Comparison of ENCODE assay signal across 25 cellular contexts in genomic region chr5:21681906-21682305, GRCh38.
DNase-seq lines count a peak whose midpoint lies in the region; ATAC-seq, FAIRE-seq and TF ChIP-seq lines count a peak whose summit lies in the region.
"Had no signal": no experiment of that assay in that cellular context is flagged by ENCODE, and none has a peak within 500 bp of the region (broad histone marks: within the 10 kb centered on the region; RNA-seq: fewer than 3 reads in every experiment).

No MANE protein-coding gene starts in this region.

- no peaks in the 10 kb centered on the region for H4K20me1 ChIP-seq in astrocyte (ENCODE audit: insufficient read depth, low read length)
- H4K20me1 ChIP-seq: BLaER1 treated with 17β-estradiol and CSF1 and Interleukin-3, amounts not matched to agents 10 nM and 100 nM had no signal

- H3K9me3 ChIP-seq in A673 (ENCODE audit: low read depth, low read length, poor library complexity, severe bottlenecking) (no peaks in the 10 kb centered on the region), astrocyte (ENCODE audit: insufficient read depth, low read depth, low read length) (no peaks in the 10 kb centered on the region)
- H3K9me3 ChIP-seq: BE2C; BLaER1 treated with 17β-estradiol and CSF1 and Interleukin-3, amounts not matched to agents 10 nM and 100 nM had no signal

- H3K4me3 Mint-ChIP-seq in astrocyte (ENCODE audit: unreplicated experiment), result no peak overlapping the region
- H3K4me3 Mint-ChIP-seq in mesothelial cell of epicardium, result no peak overlapping the region
- H3K4me3 Mint-ChIP-seq: CD14-positive monocyte; CD4-positive, alpha-beta T cell; CD8-positive, alpha-beta memory T cell had no signal

- no peak for FAIRE-seq in astrocyte (lab: Jason Lieb, UNC)
- FAIRE-seq: D721Med, GM12878 had no signal

- no peaks in the 10 kb centered on the region for H3K36me3 ChIP-seq in A673 (ENCODE audit: insufficient read depth, low read length, poor library complexity, severe bottlenecking)
- H3K36me3 ChIP-seq in astrocyte (ENCODE audit: insufficient read depth, low read length), result no peaks in the 10 kb centered on the region
- H3K36me3 ChIP-seq: BE2C; BLaER1 treated with 17β-estradiol and CSF1 and Interleukin-3, amounts not matched to agents 10 nM and 100 nM had no signal

- DNase-seq in A673 (ENCODE audit: low spot score) (peak; percentile 76), astrocyte (ENCODE audit: low read depth) (no peak), fibroblast of mammary gland (ENCODE audit: low read depth) (peak; percentile 59), mesothelial cell of epicardium (ENCODE audit: low spot score in 2 of 2, unreplicated experiment in 2 of 2) (no peak), NCI-H82 (lab: John Stamatoyannopoulos, UW) (no peak), cardiac septum (ENCODE audit: low spot score) (no peak)
- DNase-seq: ACHN; AML-193; BE2C; CD4-positive, alpha-beta T cell; CD8-positive, alpha-beta memory T cell; DMS 273 treated with DMSO at 0.1 percent for 48 hours; DMS79; EL; GDM1; GOT3; H7; HCEC 1CT had no signal

- no peak overlapping the region for H3K9ac ChIP-seq in astrocyte (ENCODE audit: low read length)
- H3K9ac ChIP-seq: BLaER1 treated with 17β-estradiol and CSF1 and Interleukin-3, amounts not matched to agents 10 nM and 100 nM had no signal

- H3K27ac Mint-ChIP-seq in astrocyte (ENCODE audit: unreplicated experiment), result peak overlapping the region; percentile 53
- peak overlapping the region; percentile 29 for H3K27ac Mint-ChIP-seq in mesothelial cell of epicardium
- H3K27ac Mint-ChIP-seq: CD14-positive monocyte; CD4-positive, alpha-beta T cell; CD8-positive, alpha-beta memory T cell had no signal

- H3K27me3 ChIP-seq in A673 (replicated peaks; ENCODE audit: insufficient read depth, low read depth, low read length, poor library complexity), result no peaks in the 10 kb centered on the region
- no peaks in the 10 kb centered on the region for H3K27me3 ChIP-seq in astrocyte (ENCODE audit: insufficient read depth, low read length)
- H3K27me3 ChIP-seq: BE2C; BLaER1 treated with 17β-estradiol and CSF1 and Interleukin-3, amounts not matched to agents 10 nM and 100 nM had no signal

- H2AFZ ChIP-seq in astrocyte (ENCODE audit: low read depth, low read length), result no peak overlapping the region

- H3K4me3 ChIP-seq in A673 (ENCODE audit: low read depth, low read length, poor library complexity, severe bottlenecking) (no peak overlapping the region), astrocyte (ENCODE audit: insufficient read depth, low read depth, low read length) (no peak overlapping the region), fibroblast of mammary gland (ENCODE audit: control insufficient read depth, low read depth, low read length) (no peak overlapping the region)
- H3K4me3 ChIP-seq: BLaER1 treated with 17β-estradiol and CSF1 and Interleukin-3, amounts not matched to agents 10 nM and 100 nM; GM12878 had no signal

- no peaks in the 10 kb centered on the region for H3K79me2 ChIP-seq in astrocyte (ENCODE audit: insufficient read depth, low read length)

- TF ChIP-seq CTCF in A673 (conservative IDR thresholded peaks at IDR 0.05; ENCODE audit: low read depth, low read length), result no peak
- TF ChIP-seq CTCF in astrocyte (IDR thresholded peaks at IDR 0.05; ENCODE audit: insufficient read depth, low read depth, low read length), result no peak
- TF ChIP-seq CTCF in fibroblast of mammary gland (conservative IDR thresholded peaks at IDR 0.05; ENCODE audit: control insufficient read depth, insufficient read depth, low read depth, low read length), result no peak
- TF ChIP-seq CTCF in mesothelial cell of epicardium (IDR thresholded peaks at IDR 0.05; ENCODE audit: unreplicated experiment), result no peak

- CTCF ChIA-PET in A673 (lab: Charles Lee), result interaction anchor here (0.6 kb wide), 1 partner anchor 200 kb away, joined by 3 read pairs; no protein-coding TSS in a partner anchor

- intact Hi-C loops in A673 (cut with micrococcal nuclease; ENCODE audit: unreplicated experiment) (no loop called here), cardiac septum (cut with DNase I) (no loop called here)

- POLR2A ChIA-PET in A673 (lab: Charles Lee; ENCODE audit: low non-redundant PET), result no interaction called here

- no peaks in the 10 kb centered on the region for H3K36me3 Mint-ChIP-seq in astrocyte (ENCODE audit: low read depth, unreplicated experiment)
- no peaks in the 10 kb centered on the region for H3K36me3 Mint-ChIP-seq in mesothelial cell of epicardium
- H3K36me3 Mint-ChIP-seq: CD14-positive monocyte; CD8-positive, alpha-beta memory T cell had no signal

- peak overlapping the region; percentile 9 for H3K27ac ChIP-seq in A673 (ENCODE audit: low read depth, low read length, poor library complexity, severe bottlenecking)
- no peak overlapping the region for H3K27ac ChIP-seq in astrocyte (ENCODE audit: low read depth, low read length)
- H3K27ac ChIP-seq: 22Rv1; BLaER1 treated with 17β-estradiol and CSF1 and Interleukin-3, amounts not matched to agents 10 nM and 100 nM had no signal

- H3K9me3 Mint-ChIP-seq in astrocyte (ENCODE audit: unreplicated experiment), result no peaks in the 10 kb centered on the region
- H3K9me3 Mint-ChIP-seq in mesothelial cell of epicardium, result peaks cover 3% of the 10 kb centered on the region

- H3K27me3 Mint-ChIP-seq in astrocyte (ENCODE audit: low read depth, unreplicated experiment), result no peaks in the 10 kb centered on the region
- no peaks in the 10 kb centered on the region for H3K27me3 Mint-ChIP-seq in mesothelial cell of epicardium (ENCODE audit: low read depth)
- H3K27me3 Mint-ChIP-seq: CD4-positive, alpha-beta T cell; CD8-positive, alpha-beta memory T cell had no signal

- H3K4me1 Mint-ChIP-seq in astrocyte (ENCODE audit: low read depth, unreplicated experiment), result peaks cover 29% of the 10 kb centered on the region
- peaks cover 26% of the 10 kb centered on the region for H3K4me1 Mint-ChIP-seq in mesothelial cell of epicardium
- H3K4me1 Mint-ChIP-seq: CD14-positive monocyte; CD8-positive, alpha-beta memory T cell had no signal

- H3K4me2 ChIP-seq in astrocyte (ENCODE audit: low read length), result no peak overlapping the region
- H3K4me2 ChIP-seq: BLaER1 treated with 17β-estradiol and CSF1 and Interleukin-3, amounts not matched to agents 10 nM and 100 nM had no signal

- H3K4me1 ChIP-seq in A673 (ENCODE audit: insufficient read depth, low read length, poor library complexity, severe bottlenecking) (peaks cover 37% of the 10 kb centered on the region), astrocyte (ENCODE audit: insufficient read depth, low read length) (peaks cover 18% of the 10 kb centered on the region)
- H3K4me1 ChIP-seq: BE2C; BLaER1 treated with 17β-estradiol and CSF1 and Interleukin-3, amounts not matched to agents 10 nM and 100 nM had no signal

- ATAC-seq in GM18517 (IDR thresholded peaks at IDR 0.05; ENCODE audit: unreplicated experiment) (no peak), HG03457 (IDR thresholded peaks at IDR 0.05; ENCODE audit: unreplicated experiment) (no peak)
- ATAC-seq: GM12878 had no signal

- BruUV-seq in A673 (replicated peaks; lab: Mats Ljungman, UMichigan), result no TSS peak

Comparison
In these comparisons a context has a peak if more than half of its experiments do, and no peak if none do; other contexts are left out.
1. DNase-seq: peak in A673 (single experiment) and fibroblast of mammary gland (single experiment); none in astrocyte (single experiment), mesothelial cell of epicardium (0 of 2), NCI-H82 (single experiment) and cardiac septum (single experiment).